In the genomic region with DNA sequence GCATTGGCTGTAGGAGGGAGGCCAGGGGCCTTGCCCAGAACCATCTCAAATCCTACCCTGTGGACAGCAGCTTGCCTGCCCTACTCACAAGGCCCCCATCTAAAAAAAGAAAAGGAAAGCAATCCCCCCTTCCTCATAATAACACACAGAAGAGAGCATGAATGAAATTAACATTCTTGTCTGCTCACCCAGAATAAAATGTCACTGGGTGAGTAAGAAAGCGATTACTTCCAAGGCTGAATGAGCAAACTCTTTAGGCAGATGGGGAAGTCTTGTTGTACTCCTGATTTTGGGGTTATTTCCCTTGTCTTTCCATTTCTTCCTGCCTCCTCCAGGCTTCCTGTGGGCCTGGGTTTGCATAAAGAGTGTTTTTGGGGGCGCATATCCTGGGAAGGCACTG, we compare ENCODE assay signal across 23 cellular contexts.
"Had no signal": no experiment of that assay in that cellular context is flagged by ENCODE, and none has a peak within 500 bp of the region (broad histone marks: within the 10 kb centered on the region; RNA-seq: fewer than 3 reads in every experiment).

No MANE protein-coding gene starts in this region.

- H3K4me3 Mint-ChIP-seq: activated CD4-positive, alpha-beta T cell treated with anti-CD3 and anti-CD28 coated beads, Interleukin-2, amount 10 ng/mL, durations not matched to agents 7 days and 5 days; activated CD8-positive, alpha-beta memory T cell treated with anti-CD3 and anti-CD28 coated beads, Interleukin-2, amount 10 ng/mL, durations not matched to agents 7 days and 5 days; activated CD8-positive, alpha-beta T cell treated with anti-CD3 and anti-CD28 coated beads for 36 hours; activated naive CD4-positive, alpha-beta T cell treated with anti-CD3 and anti-CD28 coated beads, Interleukin-2, amount 10 ng/mL, durations not matched to agents 7 days and 5 days; memory B cell; stimulated activated memory B cell treated with anti-CD40 and anti-IgM and Interleukin-4, amounts not matched to agents 10 μg/mL and 1 μg/mL and 100 μg/mL, for 72 hours had no signal

- H3K27me3 Mint-ChIP-seq: activated CD4-positive, alpha-beta T cell treated with anti-CD3 and anti-CD28 coated beads, Interleukin-2, amount 10 ng/mL, durations not matched to agents 7 days and 5 days; activated CD8-positive, alpha-beta T cell treated with anti-CD3 and anti-CD28 coated beads for 36 hours had no signal

- ATAC-seq: activated CD8-positive, alpha-beta memory T cell treated with anti-CD3 and anti-CD28 coated beads, Interleukin-2, amount 10 ng/mL, durations not matched to agents 7 days and 5 days; activated CD8-positive, alpha-beta T cell treated with anti-CD3 and anti-CD28 coated beads for 36 hours; gastrocnemius medialis; left cardiac atrium; stimulated activated memory B cell treated with anti-CD40 and anti-IgM and Interleukin-4, amounts not matched to agents 10 μg/mL and 1 μg/mL and 100 μg/mL, for 72 hours had no signal

- DNase-seq: activated CD4-positive, alpha-beta T cell treated with anti-CD3 and anti-CD28 coated beads, Interleukin-2, amount 10 ng/mL, durations not matched to agents 7 days and 5 days; activated CD4-positive, CD25-positive, alpha-beta regulatory T cell treated with anti-CD3 and anti-CD28 coated beads, Interleukin-2, amount 50 U/mL, for 72 hours; activated CD8-positive, alpha-beta memory T cell treated with anti-CD3 and anti-CD28 coated beads, Interleukin-2, amount 10 ng/mL, durations not matched to agents 7 days and 5 days; activated CD8-positive, alpha-beta T cell treated with anti-CD3 and anti-CD28 coated beads for 36 hours; activated effector memory CD4-positive, alpha-beta T cell treated with anti-CD3 and anti-CD28 coated beads, Interleukin-2, amount 50 U/mL, for 16 hours; activated naive CD4-positive, alpha-beta T cell treated with anti-CD3 and anti-CD28 coated beads, Interleukin-2, amount 10 ng/mL, durations not matched to agents 7 days and 5 days; activated T-cell treated with anti-CD3 and anti-CD28 coated beads for 4 hours; amygdala; central memory CD4-positive, alpha-beta T cell; esophagus squamous epithelium; gastrocnemius medialis; hippocampal formation; left cardiac atrium; small intestine; stimulated activated CD4-positive, alpha-beta T cell treated with anti-CD3 and anti-CD28 coated beads, Interleukin-15, amount 100 ng/mL, for 24 hours; testis; trophoblast cell; uterus had no signal

- FAIRE-seq: colon, islet of Langerhans, small intestine had no signal

- H3K36me3 ChIP-seq: esophagus squamous epithelium, gastrocnemius medialis, uterus had no signal

- H3K4me1 ChIP-seq: gastrocnemius medialis, testis, uterus had no signal

- H3K9me3 ChIP-seq: gastrocnemius medialis, testis, uterus had no signal

- H3K27ac Mint-ChIP-seq: activated CD4-positive, alpha-beta T cell treated with anti-CD3 and anti-CD28 coated beads, Interleukin-2, amount 10 ng/mL, durations not matched to agents 7 days and 5 days; activated CD8-positive, alpha-beta memory T cell treated with anti-CD3 and anti-CD28 coated beads, Interleukin-2, amount 10 ng/mL, durations not matched to agents 7 days and 5 days; activated CD8-positive, alpha-beta T cell treated with anti-CD3 and anti-CD28 coated beads for 36 hours; activated naive CD4-positive, alpha-beta T cell treated with anti-CD3 and anti-CD28 coated beads, Interleukin-2, amount 10 ng/mL, durations not matched to agents 7 days and 5 days; memory B cell; progenitor cell of endocrine pancreas; stimulated activated memory B cell treated with anti-CD40 and anti-IgM and Interleukin-4, amounts not matched to agents 10 μg/mL and 1 μg/mL and 100 μg/mL, for 72 hours had no signal

- H3K27me3 ChIP-seq: esophagus squamous epithelium, gastrocnemius medialis, testis, uterus had no signal

- H3K36me3 Mint-ChIP-seq: memory B cell; stimulated activated memory B cell treated with anti-CD40 and anti-IgM and Interleukin-4, amounts not matched to agents 10 μg/mL and 1 μg/mL and 100 μg/mL, for 72 hours had no signal

- H3K9me3 Mint-ChIP-seq: activated CD8-positive, alpha-beta T cell treated with anti-CD3 and anti-CD28 coated beads for 36 hours; memory B cell; stimulated activated memory B cell treated with anti-CD40 and anti-IgM and Interleukin-4, amounts not matched to agents 10 μg/mL and 1 μg/mL and 100 μg/mL, for 72 hours had no signal

- H3K27ac ChIP-seq: esophagus squamous epithelium, gastrocnemius medialis, testis, uterus had no signal

- H3K4me3 ChIP-seq: esophagus squamous epithelium, gastrocnemius medialis, testis, uterus had no signal
